In genomic region chr9:86958203-86958602, GRCh38 we compare ENCODE assay signal across 9 cellular contexts. TPM values are rescaled to one million over a fixed set of nuclear protein-coding genes. Genes with fewer than 3 reads are reported as not detected.
"Had no signal": no experiment of that assay in that cellular context is flagged by ENCODE, and none has a peak within 500 bp of the region (broad histone marks: within the 10 kb centered on the region; RNA-seq: fewer than 3 reads in every experiment).

No MANE protein-coding gene starts in this region.

- FAIRE-seq: G401.6, GM12878, GM12891, GM12892, GM18507, GM19239 had no signal

- ATAC-seq: GM12878 had no signal

- DNase-seq: GDM1, GF-D8 had no signal

- H3K4me3 ChIP-seq: GM12878 had no signal

RNA-seq across cellular contexts. Expression of gene GAS1, which starts 10.9 kb away (rescaled TPM):
- total RNA-seq: G401, GM12878 had no signal
- polyA plus RNA-seq: GM12878 had no signal
